Comparison of ENCODE assay signal across 1 cellular context in genomic region chr1:203926025-203926540, GRCh38.
TF ChIP-seq lines count a peak whose summit lies in the region.

No MANE protein-coding gene starts in this region.

TF ChIP-seq in K562, 482 proteins besides CTCF, POLR2A, EP300 and RAD21 (continued from another document and continues in another):
- TF ChIP-seq, protein P1, sequence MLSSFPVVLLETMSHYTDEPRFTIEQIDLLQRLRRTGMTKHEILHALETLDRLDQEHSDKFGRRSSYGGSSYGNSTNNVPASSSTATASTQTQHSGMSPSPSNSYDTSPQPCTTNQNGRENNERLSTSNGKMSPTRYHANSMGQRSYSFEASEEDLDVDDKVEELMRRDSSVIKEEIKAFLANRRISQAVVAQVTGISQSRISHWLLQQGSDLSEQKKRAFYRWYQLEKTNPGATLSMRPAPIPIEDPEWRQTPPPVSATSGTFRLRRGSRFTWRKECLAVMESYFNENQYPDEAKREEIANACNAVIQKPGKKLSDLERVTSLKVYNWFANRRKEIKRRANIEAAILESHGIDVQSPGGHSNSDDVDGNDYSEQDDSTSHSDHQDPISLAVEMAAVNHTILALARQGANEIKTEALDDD (IDR thresholded peaks at IDR 0.05) = no peak
- TF ChIP-seq ZBTB17 (CRISPR knock-in tag; IDR thresholded peaks at IDR 0.05) = no peak
- no peak for TF ChIP-seq MBD2 (IDR thresholded peaks at IDR 0.05; ENCODE audit: borderline replicate concordance, low read depth)
- TF ChIP-seq PRPF4 (IDR thresholded peaks at IDR 0.05; ENCODE audit: insufficient read depth, low read depth, low read length, poor library complexity, severe bottlenecking) = no peak
- no peak for TF ChIP-seq SIN3A (IDR thresholded peaks at IDR 0.05; ENCODE audit: borderline replicate concordance in 2 of 2, control insufficient read depth in 1 of 2, low read depth in 2 of 2, low read length in 2 of 2)
- TF ChIP-seq ZNF436 (CRISPR knock-in tag; IDR thresholded peaks at IDR 0.05) = no peak
- no peak for TF ChIP-seq ELF1 (tag; IDR thresholded peaks at IDR 0.05)
- TF ChIP-seq GABPB2 (CRISPR knock-in tag; conservative IDR thresholded peaks at IDR 0.05) = no peak
- TF ChIP-seq ZNF57 (CRISPR knock-in tag; IDR thresholded peaks at IDR 0.05) = no peak
- no peak for TF ChIP-seq NFRKB (IDR thresholded peaks at IDR 0.05; ENCODE audit: low read depth)
- TF ChIP-seq, protein P2, sequence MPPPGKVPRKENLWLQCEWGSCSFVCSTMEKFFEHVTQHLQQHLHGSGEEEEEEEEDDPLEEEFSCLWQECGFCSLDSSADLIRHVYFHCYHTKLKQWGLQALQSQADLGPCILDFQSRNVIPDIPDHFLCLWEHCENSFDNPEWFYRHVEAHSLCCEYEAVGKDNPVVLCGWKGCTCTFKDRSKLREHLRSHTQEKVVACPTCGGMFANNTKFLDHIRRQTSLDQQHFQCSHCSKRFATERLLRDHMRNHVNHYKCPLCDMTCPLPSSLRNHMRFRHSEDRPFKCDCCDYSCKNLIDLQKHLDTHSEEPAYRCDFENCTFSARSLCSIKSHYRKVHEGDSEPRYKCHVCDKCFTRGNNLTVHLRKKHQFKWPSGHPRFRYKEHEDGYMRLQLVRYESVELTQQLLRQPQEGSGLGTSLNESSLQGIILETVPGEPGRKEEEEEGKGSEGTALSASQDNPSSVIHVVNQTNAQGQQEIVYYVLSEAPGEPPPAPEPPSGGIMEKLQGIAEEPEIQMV (tag; conservative IDR thresholded peaks at IDR 0.05; ENCODE audit: low read depth) = no peak
- TF ChIP-seq ZNF253 (CRISPR knock-in tag; conservative IDR thresholded peaks at IDR 0.05) = no peak
- peak; percentile 63; the same call in 1 of the 2 replicates for TF ChIP-seq STAT5A (IDR thresholded peaks at IDR 0.05; ENCODE audit: borderline replicate concordance, low read length)
- TF ChIP-seq PML (IDR thresholded peaks at IDR 0.05; ENCODE audit: low read length) = no peak
- no peak for TF ChIP-seq NONO (IDR thresholded peaks at IDR 0.05; ENCODE audit: low read depth in 2 of 2, low read length in 1 of 2)
- no peak for TF ChIP-seq ZNF830 (CRISPR knock-in tag; IDR thresholded peaks at IDR 0.05)
- no peak for TF ChIP-seq RFX5 (IDR thresholded peaks at IDR 0.05; ENCODE audit: low read depth, low read length)
- TF ChIP-seq, protein P3, sequence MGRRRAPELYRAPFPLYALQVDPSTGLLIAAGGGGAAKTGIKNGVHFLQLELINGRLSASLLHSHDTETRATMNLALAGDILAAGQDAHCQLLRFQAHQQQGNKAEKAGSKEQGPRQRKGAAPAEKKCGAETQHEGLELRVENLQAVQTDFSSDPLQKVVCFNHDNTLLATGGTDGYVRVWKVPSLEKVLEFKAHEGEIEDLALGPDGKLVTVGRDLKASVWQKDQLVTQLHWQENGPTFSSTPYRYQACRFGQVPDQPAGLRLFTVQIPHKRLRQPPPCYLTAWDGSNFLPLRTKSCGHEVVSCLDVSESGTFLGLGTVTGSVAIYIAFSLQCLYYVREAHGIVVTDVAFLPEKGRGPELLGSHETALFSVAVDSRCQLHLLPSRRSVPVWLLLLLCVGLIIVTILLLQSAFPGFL (CRISPR knock-in tag; IDR thresholded peaks at IDR 0.05) = no peak
- TF ChIP-seq DNMT1 (IDR thresholded peaks at IDR 0.05) = no peak
- TF ChIP-seq WHSC1 (IDR thresholded peaks at IDR 0.05; ENCODE audit: low read length) = no peak
- TF ChIP-seq ZNF174 (CRISPR knock-in tag; IDR thresholded peaks at IDR 0.05) = no peak
- TF ChIP-seq PTBP1 (IDR thresholded peaks at IDR 0.05; ENCODE audit: low read depth, low read length) = no peak
- TF ChIP-seq E2F8 (IDR thresholded peaks at IDR 0.05; ENCODE audit: low read depth, partially characterized antibody) = peak; percentile 38
- TF ChIP-seq DMBX1 (CRISPR knock-in tag; IDR thresholded peaks at IDR 0.05; ENCODE audit: borderline replicate concordance) = no peak; the same call in 1 of the 2 replicates
- no peak for TF ChIP-seq BRD4 (IDR thresholded peaks at IDR 0.05)
- no peak for TF ChIP-seq ZFPM2 (CRISPR knock-in tag; IDR thresholded peaks at IDR 0.05)
- TF ChIP-seq, protein P4, sequence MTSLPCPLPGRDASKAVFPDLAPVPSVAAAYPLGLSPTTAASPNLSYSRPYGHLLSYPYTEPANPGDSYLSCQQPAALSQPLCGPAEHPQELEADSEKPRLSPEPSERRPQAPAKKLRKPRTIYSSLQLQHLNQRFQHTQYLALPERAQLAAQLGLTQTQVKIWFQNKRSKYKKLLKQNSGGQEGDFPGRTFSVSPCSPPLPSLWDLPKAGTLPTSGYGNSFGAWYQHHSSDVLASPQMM (CRISPR knock-in tag; IDR thresholded peaks at IDR 0.05) = no peak
- TF ChIP-seq SRSF9 (IDR thresholded peaks at IDR 0.05; ENCODE audit: borderline replicate concordance, low read depth, low read length) = no peak
- TF ChIP-seq FOS (IDR thresholded peaks at IDR 0.05; ENCODE audit: extremely low read depth, insufficient read length) = no peak
- TF ChIP-seq, protein P5, sequence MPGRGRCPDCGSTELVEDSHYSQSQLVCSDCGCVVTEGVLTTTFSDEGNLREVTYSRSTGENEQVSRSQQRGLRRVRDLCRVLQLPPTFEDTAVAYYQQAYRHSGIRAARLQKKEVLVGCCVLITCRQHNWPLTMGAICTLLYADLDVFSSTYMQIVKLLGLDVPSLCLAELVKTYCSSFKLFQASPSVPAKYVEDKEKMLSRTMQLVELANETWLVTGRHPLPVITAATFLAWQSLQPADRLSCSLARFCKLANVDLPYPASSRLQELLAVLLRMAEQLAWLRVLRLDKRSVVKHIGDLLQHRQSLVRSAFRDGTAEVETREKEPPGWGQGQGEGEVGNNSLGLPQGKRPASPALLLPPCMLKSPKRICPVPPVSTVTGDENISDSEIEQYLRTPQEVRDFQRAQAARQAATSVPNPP (IDR thresholded peaks at IDR 0.05; ENCODE audit: borderline replicate concordance, insufficient read depth, insufficient read length) = no peak
- no peak for TF ChIP-seq GATAD2B (IDR thresholded peaks at IDR 0.05; ENCODE audit: borderline replicate concordance)
- no peak for TF ChIP-seq CBX3 (IDR thresholded peaks at IDR 0.05; ENCODE audit: borderline replicate concordance in 1 of 2, low read length in 2 of 2)
- no peak for TF ChIP-seq MYNN (IDR thresholded peaks at IDR 0.05)
- no peak for TF ChIP-seq MYNN (CRISPR knock-in tag; IDR thresholded peaks at IDR 0.05)
- TF ChIP-seq FOXP1 (CRISPR knock-in tag; IDR thresholded peaks at IDR 0.05) = no peak
- TF ChIP-seq CBX8 (IDR thresholded peaks at IDR 0.05; ENCODE audit: borderline replicate concordance, extremely low read depth, low read depth, low read length, poor library complexity, severe bottlenecking) = no peak
- no peak for TF ChIP-seq CSDE1 (IDR thresholded peaks at IDR 0.05)
- TF ChIP-seq RNF2 (IDR thresholded peaks at IDR 0.05) = no peak
- TF ChIP-seq PCBP2 (IDR thresholded peaks at IDR 0.05; ENCODE audit: low read depth, low read length, poor library complexity, severe bottlenecking) = no peak
- TF ChIP-seq SIRT6 (IDR thresholded peaks at IDR 0.05; ENCODE audit: low read depth, low read length) = no peak
- TF ChIP-seq SRSF7 (optimal IDR thresholded peaks at IDR 0.05; ENCODE audit: low read depth, low read length) = no peak
- no peak for TF ChIP-seq SNIP1 (IDR thresholded peaks at IDR 0.05; ENCODE audit: low read depth)
- TF ChIP-seq, protein P6, sequence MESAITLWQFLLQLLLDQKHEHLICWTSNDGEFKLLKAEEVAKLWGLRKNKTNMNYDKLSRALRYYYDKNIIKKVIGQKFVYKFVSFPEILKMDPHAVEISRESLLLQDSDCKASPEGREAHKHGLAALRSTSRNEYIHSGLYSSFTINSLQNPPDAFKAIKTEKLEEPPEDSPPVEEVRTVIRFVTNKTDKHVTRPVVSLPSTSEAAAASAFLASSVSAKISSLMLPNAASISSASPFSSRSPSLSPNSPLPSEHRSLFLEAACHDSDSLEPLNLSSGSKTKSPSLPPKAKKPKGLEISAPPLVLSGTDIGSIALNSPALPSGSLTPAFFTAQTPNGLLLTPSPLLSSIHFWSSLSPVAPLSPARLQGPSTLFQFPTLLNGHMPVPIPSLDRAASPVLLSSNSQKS (CRISPR knock-in tag; IDR thresholded peaks at IDR 0.05) = no peak
- TF ChIP-seq KDM4B (IDR thresholded peaks at IDR 0.05; ENCODE audit: borderline replicate concordance in 2 of 2, low read depth in 1 of 2) = no peak
- no peak; a peak in 1 of 4 replicates for TF ChIP-seq SRF (CRISPR knock-in tag; IDR thresholded peaks at IDR 0.05)
- TF ChIP-seq MAZ (CRISPR knock-in tag; conservative IDR thresholded peaks at IDR 0.05 in 1 of 2, IDR thresholded peaks at IDR 0.05 in 1 of 2) = 0 out of 4 replicates have a peak, but pooled peaks of 1 of the 2 experiments have one; percentile 51
- TF ChIP-seq ZNF76 (CRISPR knock-in tag; IDR thresholded peaks at IDR 0.05; ENCODE audit: borderline replicate concordance) = no peak
- no peak for TF ChIP-seq ZNF77 (CRISPR knock-in tag; IDR thresholded peaks at IDR 0.05)
- no peak for TF ChIP-seq CGGBP1 (CRISPR knock-in tag; IDR thresholded peaks at IDR 0.05)
- no peak for TF ChIP-seq SRSF3 (IDR thresholded peaks at IDR 0.05; ENCODE audit: insufficient read depth, low read length)
- TF ChIP-seq ZNF324 (CRISPR knock-in tag; IDR thresholded peaks at IDR 0.05) = no peak
- TF ChIP-seq ADNP (tag; IDR thresholded peaks at IDR 0.05) = peak; percentile 20; the same call in 1 of the 2 replicates
- no peak; the same call in 1 of the 2 replicates for TF ChIP-seq ESRRA (IDR thresholded peaks at IDR 0.05; ENCODE audit: borderline replicate concordance, low read depth)
- no peak for TF ChIP-seq FUS (optimal IDR thresholded peaks at IDR 0.05; ENCODE audit: low read depth, low read length)
- TF ChIP-seq POLR2AphosphoS5 (IDR thresholded peaks at IDR 0.05; ENCODE audit: control insufficient read depth, insufficient read depth, low read depth, low read length) = no peak
- TF ChIP-seq LARP7 (IDR thresholded peaks at IDR 0.05) = no peak; the same call in 1 of the 2 replicates
- no peak for TF ChIP-seq HMG20B (CRISPR knock-in tag; IDR thresholded peaks at IDR 0.05)
- no peak for TF ChIP-seq SMAD1 (IDR thresholded peaks at IDR 0.05; ENCODE audit: low read depth, low read length, partially characterized antibody)
- no peak for TF ChIP-seq NEUROD1 (IDR thresholded peaks at IDR 0.05; ENCODE audit: borderline replicate concordance, low read depth, low read length, partially characterized antibody)
- TF ChIP-seq, protein P7, sequence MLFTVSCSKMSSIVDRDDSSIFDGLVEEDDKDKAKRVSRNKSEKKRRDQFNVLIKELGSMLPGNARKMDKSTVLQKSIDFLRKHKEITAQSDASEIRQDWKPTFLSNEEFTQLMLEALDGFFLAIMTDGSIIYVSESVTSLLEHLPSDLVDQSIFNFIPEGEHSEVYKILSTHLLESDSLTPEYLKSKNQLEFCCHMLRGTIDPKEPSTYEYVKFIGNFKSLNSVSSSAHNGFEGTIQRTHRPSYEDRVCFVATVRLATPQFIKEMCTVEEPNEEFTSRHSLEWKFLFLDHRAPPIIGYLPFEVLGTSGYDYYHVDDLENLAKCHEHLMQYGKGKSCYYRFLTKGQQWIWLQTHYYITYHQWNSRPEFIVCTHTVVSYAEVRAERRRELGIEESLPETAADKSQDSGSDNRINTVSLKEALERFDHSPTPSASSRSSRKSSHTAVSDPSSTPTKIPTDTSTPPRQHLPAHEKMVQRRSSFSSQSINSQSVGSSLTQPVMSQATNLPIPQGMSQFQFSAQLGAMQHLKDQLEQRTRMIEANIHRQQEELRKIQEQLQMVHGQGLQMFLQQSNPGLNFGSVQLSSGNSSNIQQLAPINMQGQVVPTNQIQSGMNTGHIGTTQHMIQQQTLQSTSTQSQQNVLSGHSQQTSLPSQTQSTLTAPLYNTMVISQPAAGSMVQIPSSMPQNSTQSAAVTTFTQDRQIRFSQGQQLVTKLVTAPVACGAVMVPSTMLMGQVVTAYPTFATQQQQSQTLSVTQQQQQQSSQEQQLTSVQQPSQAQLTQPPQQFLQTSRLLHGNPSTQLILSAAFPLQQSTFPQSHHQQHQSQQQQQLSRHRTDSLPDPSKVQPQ (CRISPR knock-in tag; IDR thresholded peaks at IDR 0.05; ENCODE audit: borderline replicate concordance) = no peak
- no peak; the same call in 1 of the 2 replicates for TF ChIP-seq FOXM1 (IDR thresholded peaks at IDR 0.05; ENCODE audit: low read depth)
- TF ChIP-seq FOXM1 (CRISPR knock-in tag; IDR thresholded peaks at IDR 0.05; ENCODE audit: low read depth) = no peak
- no peak for TF ChIP-seq KAT7 (CRISPR knock-in tag; IDR thresholded peaks at IDR 0.05; ENCODE audit: borderline replicate concordance)
- no peak for TF ChIP-seq GMEB1 (CRISPR knock-in tag; IDR thresholded peaks at IDR 0.05)
- no peak for TF ChIP-seq MIER1 (IDR thresholded peaks at IDR 0.05; ENCODE audit: low read depth)
